21 cellular contexts compared by ENCODE assay signal in genomic region chr10:104796817-104797216, GRCh38.
"Had no signal": no experiment of that assay in that cellular context is flagged by ENCODE, and none has a peak within 500 bp of the region (broad histone marks: within the 10 kb centered on the region; RNA-seq: fewer than 3 reads in every experiment).

No MANE protein-coding gene starts in this region.

- DNase-seq: IMR-90, Karpas-422, KG1, MG63, NCI-H1092, NCI-H1436, NCI-H187, NCI-H2029, NCI-H2081 treated with DMSO at 0.1 percent for 48 hours, NCI-H2171, NCI-H226, NCI-H510A, NCI-H524 treated with DMSO at 0.1 percent for 48 hours, NCI-H69, NCI-H82, Right ventricle myocardium superior, RPMI8226, SIG-M5 had no signal

- ATAC-seq: HepG2 had no signal

- H3K4me3 ChIP-seq: MG63, SJSA1, SK-N-MC had no signal

- H3K27ac ChIP-seq: SJSA1, SK-N-MC had no signal

- H3K27me3 ChIP-seq: MG63, SJSA1 had no signal

- H3K9me3 ChIP-seq: MG63, SJSA1 had no signal

- H3K36me3 ChIP-seq: MG63, SJSA1 had no signal

- H3K4me1 ChIP-seq: SJSA1 had no signal
